14 cellular contexts compared by ENCODE assay signal in the genomic region with DNA sequence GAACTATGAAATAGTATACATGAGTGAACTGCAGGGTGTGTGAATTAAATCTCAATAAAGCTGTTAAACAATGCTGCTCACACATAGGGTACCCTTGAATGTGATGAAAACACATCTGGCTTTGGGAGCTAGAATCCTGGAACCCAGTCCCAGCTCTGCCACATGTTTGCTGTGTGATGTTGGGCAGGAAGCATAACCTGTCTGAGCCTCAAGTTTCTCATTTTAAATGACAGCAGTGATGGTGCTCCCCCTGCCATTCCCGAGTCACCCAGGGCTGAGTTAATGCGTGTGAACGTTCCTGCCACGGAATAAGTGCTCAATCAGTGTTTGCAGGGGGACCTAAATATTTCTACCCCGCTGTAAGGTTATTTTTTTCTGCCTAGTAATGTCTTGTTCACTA.
"Had no signal": no experiment of that assay in that cellular context is flagged by ENCODE, and none has a peak within 500 bp of the region (broad histone marks: within the 10 kb centered on the region; RNA-seq: fewer than 3 reads in every experiment).

No MANE protein-coding gene starts in this region.

- ATAC-seq: stimulated activated naive CD8-positive, alpha-beta T cell treated with anti-CD3 and anti-CD28 coated beads, Interleukin-15, amount 100 ng/mL, for 72 hours had no signal

- H3K4me1 ChIP-seq: left lung, suprapubic skin, transverse colon had no signal

- H3K36me3 ChIP-seq: left lung, transverse colon had no signal

- DNase-seq: activated CD4-positive, alpha-beta T cell treated with anti-CD3 and anti-CD28 coated beads for 1 hour; activated CD8-positive, alpha-beta memory T cell treated with anti-CD3 and anti-CD28 coated beads for 24 hours; activated CD8-positive, alpha-beta memory T cell treated with anti-CD3 and anti-CD28 coated beads, Interleukin-2, amount 50 U/mL, for 48 hours; activated gamma-delta T cell treated with Interleukin-2 at 50 U/mL for 16 hours; activated T-cell treated with anti-CD3 and anti-CD28 coated beads, Interleukin-2, amount 50 U/mL, for 48 hours; amniotic stem cell; caudate nucleus; left lung; small intestine; stimulated activated CD4-positive, alpha-beta T cell treated with anti-CD3 and anti-CD28 coated beads, Interleukin-4, amount 100 ng/mL, for 1 hour; stimulated activated naive CD8-positive, alpha-beta T cell treated with anti-CD3 and anti-CD28 coated beads, Interleukin-15, amount 100 ng/mL, for 72 hours; transverse colon had no signal

- H3K9me3 ChIP-seq: left lung, suprapubic skin, transverse colon, vagina had no signal

- H3K27me3 ChIP-seq: left lung, suprapubic skin, transverse colon, vagina had no signal

- H3K4me3 ChIP-seq: left lung, suprapubic skin, transverse colon, vagina had no signal

- H3K27ac ChIP-seq: left lung, suprapubic skin, transverse colon, vagina had no signal
